ENCODE assay signal across 17 cellular contexts in the genomic region with DNA sequence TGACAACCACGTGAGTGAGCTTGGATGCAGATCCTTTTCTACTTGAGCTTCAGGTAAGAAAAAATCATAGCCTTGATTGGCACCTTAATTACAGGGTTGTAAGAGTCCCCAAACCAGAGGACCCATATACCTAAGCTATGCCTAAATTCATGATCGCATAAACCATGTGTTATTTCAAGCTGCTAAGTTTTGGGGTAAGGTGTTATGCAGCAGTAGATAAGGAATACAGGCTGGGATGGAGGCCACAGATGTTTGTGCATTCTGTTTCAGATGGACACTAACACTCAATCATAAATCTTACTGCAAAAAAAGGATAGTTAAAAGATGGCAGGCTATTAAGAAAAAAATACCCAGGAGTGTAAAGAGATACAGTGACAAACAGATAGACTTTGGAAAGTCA.
DNase-seq lines count a peak whose midpoint lies in the region; ATAC-seq lines count a peak whose summit lies in the region.
"Had no signal": no experiment of that assay in that cellular context is flagged by ENCODE, and none has a peak within 500 bp of the region (broad histone marks: within the 10 kb centered on the region; RNA-seq: fewer than 3 reads in every experiment).

No MANE protein-coding gene starts in this region.

- intact Hi-C loops in activated CD4-positive, alpha-beta T cell treated with anti-CD3 and anti-CD28 coated beads, Interleukin-2, amount 10 ng/mL, durations not matched to agents 24 days and 14 days (cut with micrococcal nuclease), result loop anchor here (5.0 to 10.0 kb wide), 6 partner anchors 125 to 1423 kb away; a partner anchor contains a TSS
- intact Hi-C loops in activated T-helper 1 cell treated with anti-CD3 and anti-CD28 coated beads, Interleukin-12 subunit alpha, Interleukin-12 subunit beta, Interleukin-2, Interleukin-4 antibody, amounts not matched to agents 30 ng/mL and 10 ng/mL and 1 ng/mL, durations not matched to agents 14 hours and 24 hours and 36 hours (cut with micrococcal nuclease), result loop anchor here (2.0 to 10.0 kb wide), 4 partner anchors 177 to 1129 kb away; a partner anchor contains a TSS

- peak overlapping the region; percentile 35 for H3K27ac Mint-ChIP-seq in activated CD4-positive, alpha-beta T cell treated with anti-CD3 and anti-CD28 coated beads, Interleukin-2, amount 10 ng/mL, durations not matched to agents 24 days and 14 days
- peak overlapping the region; percentile 88 for H3K27ac Mint-ChIP-seq in stimulated activated naive CD8-positive, alpha-beta T cell treated with anti-CD3 and anti-CD28 coated beads, Interleukin-15, Interleukin-2, amounts not matched to agents 100 ng/mL and 50 ng/mL, for 24 hours
- no peak overlapping the region for H3K27ac Mint-ChIP-seq in stimulated activated naive CD8-positive, alpha-beta T cell treated with anti-CD3 and anti-CD28 coated beads, Interleukin-15, amount 100 ng/mL, for 72 hours
- no peak overlapping the region for H3K27ac Mint-ChIP-seq in activated T-helper 1 cell treated with anti-CD3 and anti-CD28 coated beads, Interleukin-12 subunit alpha, Interleukin-12 subunit beta, Interleukin-2, Interleukin-4 antibody, amounts not matched to agents 30 ng/mL and 10 ng/mL and 1 ng/mL, durations not matched to agents 14 hours and 24 hours and 36 hours

- H3K9me3 Mint-ChIP-seq in activated CD4-positive, alpha-beta T cell treated with anti-CD3 and anti-CD28 coated beads, Interleukin-2, amount 10 ng/mL, durations not matched to agents 24 days and 14 days, result peaks cover 11% of the 10 kb centered on the region
- no peaks in the 10 kb centered on the region for H3K9me3 Mint-ChIP-seq in stimulated activated naive CD8-positive, alpha-beta T cell treated with anti-CD3 and anti-CD28 coated beads, Interleukin-15, Interleukin-2, amounts not matched to agents 100 ng/mL and 50 ng/mL, for 24 hours
- H3K9me3 Mint-ChIP-seq in stimulated activated naive CD8-positive, alpha-beta T cell treated with anti-CD3 and anti-CD28 coated beads, Interleukin-15, amount 100 ng/mL, for 72 hours, result no peaks in the 10 kb centered on the region
- H3K9me3 Mint-ChIP-seq in activated T-helper 1 cell treated with anti-CD3 and anti-CD28 coated beads, Interleukin-12 subunit alpha, Interleukin-12 subunit beta, Interleukin-2, Interleukin-4 antibody, amounts not matched to agents 30 ng/mL and 10 ng/mL and 1 ng/mL, durations not matched to agents 14 hours and 24 hours and 36 hours, result peaks cover 3% of the 10 kb centered on the region

- DNase-seq in activated CD4-positive, alpha-beta T cell treated with anti-CD3 and anti-CD28 coated beads, Interleukin-2, amount 10 ng/mL, durations not matched to agents 24 days and 14 days, result no peak
- DNase-seq in activated CD4-positive, alpha-beta T cell treated with anti-CD3 and anti-CD28 coated beads for 4 hours, result no peak
- no peak for DNase-seq in stimulated activated naive CD8-positive, alpha-beta T cell treated with anti-CD3 and anti-CD28 coated beads, Interleukin-15, amount 100 ng/mL, for 72 hours
- DNase-seq in activated T-helper 1 cell treated with anti-CD3 and anti-CD28 coated beads, Interleukin-12 subunit alpha, Interleukin-12 subunit beta, Interleukin-2, Interleukin-4 antibody, amounts not matched to agents 30 ng/mL and 10 ng/mL and 1 ng/mL, durations not matched to agents 14 hours and 24 hours and 36 hours (ENCODE audit: low spot score), result no peak
- DNase-seq: DMS153, GM23248, NCI-H1048, NCI-H1436 treated with DMSO at 0.1 percent for 48 hours, NCI-H2029 treated with DMSO at 0.1 percent for 48 hours, NCI-H748 treated with DMSO at 0.1 percent for 48 hours, RPMI8226, SIG-M5 had no signal

- H3K4me1 Mint-ChIP-seq in activated CD4-positive, alpha-beta T cell treated with anti-CD3 and anti-CD28 coated beads, Interleukin-2, amount 10 ng/mL, durations not matched to agents 24 days and 14 days, result peaks cover 26% of the 10 kb centered on the region
- peaks cover 55% of the 10 kb centered on the region for H3K4me1 Mint-ChIP-seq in stimulated activated naive CD8-positive, alpha-beta T cell treated with anti-CD3 and anti-CD28 coated beads, Interleukin-15, Interleukin-2, amounts not matched to agents 100 ng/mL and 50 ng/mL, for 24 hours (ENCODE audit: low read depth)
- peaks cover 29% of the 10 kb centered on the region for H3K4me1 Mint-ChIP-seq in stimulated activated naive CD8-positive, alpha-beta T cell treated with anti-CD3 and anti-CD28 coated beads, Interleukin-15, amount 100 ng/mL, for 72 hours
- peaks cover 28% of the 10 kb centered on the region for H3K4me1 Mint-ChIP-seq in activated T-helper 1 cell treated with anti-CD3 and anti-CD28 coated beads, Interleukin-12 subunit alpha, Interleukin-12 subunit beta, Interleukin-2, Interleukin-4 antibody, amounts not matched to agents 30 ng/mL and 10 ng/mL and 1 ng/mL, durations not matched to agents 14 hours and 24 hours and 36 hours (ENCODE audit: low read depth)

- no peaks in the 10 kb centered on the region for H3K36me3 Mint-ChIP-seq in activated CD4-positive, alpha-beta T cell treated with anti-CD3 and anti-CD28 coated beads, Interleukin-2, amount 10 ng/mL, durations not matched to agents 24 days and 14 days (ENCODE audit: low read depth)
- H3K36me3 Mint-ChIP-seq in stimulated activated naive CD8-positive, alpha-beta T cell treated with anti-CD3 and anti-CD28 coated beads, Interleukin-15, Interleukin-2, amounts not matched to agents 100 ng/mL and 50 ng/mL, for 24 hours (ENCODE audit: low read depth), result no peaks in the 10 kb centered on the region
- H3K36me3 Mint-ChIP-seq in activated T-helper 1 cell treated with anti-CD3 and anti-CD28 coated beads, Interleukin-12 subunit alpha, Interleukin-12 subunit beta, Interleukin-2, Interleukin-4 antibody, amounts not matched to agents 30 ng/mL and 10 ng/mL and 1 ng/mL, durations not matched to agents 14 hours and 24 hours and 36 hours (ENCODE audit: low read depth), result peaks cover 7% of the 10 kb centered on the region

- ATAC-seq in stimulated activated naive CD8-positive, alpha-beta T cell treated with anti-CD3 and anti-CD28 coated beads, Interleukin-15, amount 100 ng/mL, for 72 hours, result no peak
- ATAC-seq in HG03039 (IDR thresholded peaks at IDR 0.05; ENCODE audit: unreplicated experiment) (no peak), HG03520 (IDR thresholded peaks at IDR 0.05; ENCODE audit: unreplicated experiment) (no peak), HG03135 (IDR thresholded peaks at IDR 0.05; ENCODE audit: unreplicated experiment) (no peak)
- ATAC-seq: HCT116 had no signal

- H3K4me3 Mint-ChIP-seq in activated CD4-positive, alpha-beta T cell treated with anti-CD3 and anti-CD28 coated beads, Interleukin-2, amount 10 ng/mL, durations not matched to agents 24 days and 14 days, result peak overlapping the region; percentile 85
- peak overlapping the region; percentile 2 for H3K4me3 Mint-ChIP-seq in stimulated activated naive CD8-positive, alpha-beta T cell treated with anti-CD3 and anti-CD28 coated beads, Interleukin-15, Interleukin-2, amounts not matched to agents 100 ng/mL and 50 ng/mL, for 24 hours
- no peak overlapping the region for H3K4me3 Mint-ChIP-seq in stimulated activated naive CD8-positive, alpha-beta T cell treated with anti-CD3 and anti-CD28 coated beads, Interleukin-15, amount 100 ng/mL, for 72 hours
- H3K4me3 Mint-ChIP-seq in activated T-helper 1 cell treated with anti-CD3 and anti-CD28 coated beads, Interleukin-12 subunit alpha, Interleukin-12 subunit beta, Interleukin-2, Interleukin-4 antibody, amounts not matched to agents 30 ng/mL and 10 ng/mL and 1 ng/mL, durations not matched to agents 14 hours and 24 hours and 36 hours, result peak overlapping the region; percentile 51

- no peaks in the 10 kb centered on the region for H3K27me3 Mint-ChIP-seq in activated CD4-positive, alpha-beta T cell treated with anti-CD3 and anti-CD28 coated beads, Interleukin-2, amount 10 ng/mL, durations not matched to agents 24 days and 14 days
- no peaks in the 10 kb centered on the region for H3K27me3 Mint-ChIP-seq in stimulated activated naive CD8-positive, alpha-beta T cell treated with anti-CD3 and anti-CD28 coated beads, Interleukin-15, Interleukin-2, amounts not matched to agents 100 ng/mL and 50 ng/mL, for 24 hours
- no peaks in the 10 kb centered on the region for H3K27me3 Mint-ChIP-seq in stimulated activated naive CD8-positive, alpha-beta T cell treated with anti-CD3 and anti-CD28 coated beads, Interleukin-15, amount 100 ng/mL, for 72 hours
- no peaks in the 10 kb centered on the region for H3K27me3 Mint-ChIP-seq in activated T-helper 1 cell treated with anti-CD3 and anti-CD28 coated beads, Interleukin-12 subunit alpha, Interleukin-12 subunit beta, Interleukin-2, Interleukin-4 antibody, amounts not matched to agents 30 ng/mL and 10 ng/mL and 1 ng/mL, durations not matched to agents 14 hours and 24 hours and 36 hours (ENCODE audit: insufficient read depth)

Comparison
In these comparisons a context has a peak if more than half of its experiments do, and no peak if none do; other contexts are left out.
1. H3K27ac Mint-ChIP-seq: peak in activated CD4-positive, alpha-beta T cell treated with anti-CD3 and anti-CD28 coated beads, Interleukin-2, amount 10 ng/mL, durations not matched to agents 24 days and 14 days (single experiment) and stimulated activated naive CD8-positive, alpha-beta T cell treated with anti-CD3 and anti-CD28 coated beads, Interleukin-15, Interleukin-2, amounts not matched to agents 100 ng/mL and 50 ng/mL, for 24 hours (single experiment); none in stimulated activated naive CD8-positive, alpha-beta T cell treated with anti-CD3 and anti-CD28 coated beads, Interleukin-15, amount 100 ng/mL, for 72 hours (0 of 2) and activated T-helper 1 cell treated with anti-CD3 and anti-CD28 coated beads, Interleukin-12 subunit alpha, Interleukin-12 subunit beta, Interleukin-2, Interleukin-4 antibody, amounts not matched to agents 30 ng/mL and 10 ng/mL and 1 ng/mL, durations not matched to agents 14 hours and 24 hours and 36 hours (single experiment).
2. H3K4me3 Mint-ChIP-seq: peak in activated CD4-positive, alpha-beta T cell treated with anti-CD3 and anti-CD28 coated beads, Interleukin-2, amount 10 ng/mL, durations not matched to agents 24 days and 14 days (single experiment), stimulated activated naive CD8-positive, alpha-beta T cell treated with anti-CD3 and anti-CD28 coated beads, Interleukin-15, Interleukin-2, amounts not matched to agents 100 ng/mL and 50 ng/mL, for 24 hours (single experiment) and activated T-helper 1 cell treated with anti-CD3 and anti-CD28 coated beads, Interleukin-12 subunit alpha, Interleukin-12 subunit beta, Interleukin-2, Interleukin-4 antibody, amounts not matched to agents 30 ng/mL and 10 ng/mL and 1 ng/mL, durations not matched to agents 14 hours and 24 hours and 36 hours (single experiment); none in stimulated activated naive CD8-positive, alpha-beta T cell treated with anti-CD3 and anti-CD28 coated beads, Interleukin-15, amount 100 ng/mL, for 72 hours (0 of 2).